13 cellular contexts compared by ENCODE assay signal in the genomic region with DNA sequence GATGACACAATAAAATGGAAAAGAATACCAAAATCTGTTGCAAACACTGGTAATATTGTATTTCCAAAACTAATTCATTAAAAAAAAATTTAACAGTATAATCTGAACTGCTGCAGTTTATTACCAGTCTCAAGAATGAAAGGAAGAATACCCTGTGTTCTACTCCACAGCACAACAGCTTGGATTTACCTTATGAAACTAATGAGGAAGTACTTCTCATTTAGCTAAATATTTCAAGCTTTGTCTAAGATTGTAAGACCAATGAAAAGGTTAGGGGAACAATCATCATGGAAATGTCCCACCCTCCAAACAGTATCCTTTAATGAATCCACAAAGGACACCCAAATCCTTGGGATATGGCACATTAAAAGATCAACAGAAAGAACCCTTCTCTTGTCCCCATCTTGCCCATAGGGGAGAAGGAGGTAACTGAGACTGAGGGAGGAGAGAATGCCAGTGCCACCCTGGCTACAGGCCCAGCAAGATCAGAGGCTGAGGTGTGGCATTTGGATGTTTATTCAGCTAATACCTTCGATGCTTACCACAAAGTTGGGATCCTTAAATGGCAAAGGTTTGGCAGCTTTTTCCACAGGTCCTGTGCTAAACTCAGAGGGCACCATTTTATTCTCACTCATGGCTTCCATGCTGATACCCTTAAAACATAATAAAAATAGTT. TPM values are rescaled to one million over a fixed set of nuclear protein-coding genes. Genes with fewer than 3 reads are reported as not detected.
DNase-seq lines count a peak whose midpoint lies in the region; ATAC-seq and TF ChIP-seq lines count a peak whose summit lies in the region.
"Had no signal": no experiment of that assay in that cellular context is flagged by ENCODE, and none has a peak within 500 bp of the region (broad histone marks: within the 10 kb centered on the region; RNA-seq: fewer than 3 reads in every experiment).

No MANE protein-coding gene starts in this region.

- H4K20me1 ChIP-seq in Karpas-422 (ENCODE audit: insufficient read depth, low read depth, low read length): no peaks in the 10 kb centered on the region

- H3K36me3 ChIP-seq in Karpas-422 (ENCODE audit: insufficient read depth, low read length) (peaks cover 66% of the 10 kb centered on the region), esophagus (ENCODE audit: control insufficient read depth in 2 of 2, insufficient read depth in 2 of 2, low read length in 1 of 2) (no peaks in the 10 kb centered on the region), muscle layer of colon (ENCODE audit: insufficient read depth, low read length) (no peaks in the 10 kb centered on the region)

- H3K9me2 ChIP-seq in Karpas-422 (replicated peaks; ENCODE audit: insufficient read depth, low read length): no peaks in the 10 kb centered on the region

- H3K9ac ChIP-seq in Karpas-422 (ENCODE audit: low read length) (peak overlapping the region; percentile 43), muscle layer of colon (ENCODE audit: low read length) (no peak overlapping the region)

- ATAC-seq in stimulated activated naive CD8-positive, alpha-beta T cell treated with anti-CD3 and anti-CD28 coated beads, Interleukin-15, Interleukin-2, amounts not matched to agents 100 U/mL and 50 U/mL, for 24 hours: no peak
- no peak for ATAC-seq in HG03108 (IDR thresholded peaks at IDR 0.05; ENCODE audit: unreplicated experiment)
- ATAC-seq: activated naive CD4-positive, alpha-beta T cell treated with anti-CD3 and anti-CD28 coated beads, Interleukin-2, amount 50 U/mL, for 72 hours; naive thymus-derived CD4-positive, alpha-beta T cell had no signal

- H3K27me3 ChIP-seq in Karpas-422 (ENCODE audit: low read length) (no peaks in the 10 kb centered on the region), esophagus (ENCODE audit: control insufficient read depth in 1 of 2, insufficient read depth in 2 of 2, low read length in 2 of 2) (no peaks in the 10 kb centered on the region), muscle layer of colon (ENCODE audit: control insufficient read depth in 1 of 2, insufficient read depth in 2 of 2, low read length in 2 of 2) (no peaks in the 10 kb centered on the region)

- no peak overlapping the region for H2AFZ ChIP-seq in Karpas-422 (ENCODE audit: low read length)

- H3K4me3 ChIP-seq in Karpas-422 (ENCODE audit: low read length) (no peak overlapping the region), esophagus (ENCODE audit: low read depth in 1 of 2, low read length in 2 of 2) (no peak overlapping the region), muscle layer of colon (ENCODE audit: low read depth in 1 of 2, low read length in 2 of 2) (no peak overlapping the region)

- H3K9me3 ChIP-seq in Karpas-422 (ENCODE audit: low read length): no peaks in the 10 kb centered on the region
- no peaks in the 10 kb centered on the region for H3K9me3 ChIP-seq in esophagus (ENCODE audit: control insufficient read depth in 2 of 2, insufficient read depth in 1 of 2, low read depth in 1 of 2, low read length in 1 of 2)
- H3K9me3 ChIP-seq in muscle layer of colon (ENCODE audit: low read length): no peaks in the 10 kb centered on the region

- H3K4me2 ChIP-seq in Karpas-422 (ENCODE audit: low read depth, low read length, poor library complexity, severe bottlenecking): peak overlapping the region; percentile 48

- peak; percentile 70 for DNase-seq in Karpas-422
- DNase-seq in NCI-H2081 treated with DMSO at 0.1 percent for 48 hours (lab: John Stamatoyannopoulos, UW): no peak
- DNase-seq in stimulated activated naive CD8-positive, alpha-beta T cell treated with anti-CD3 and anti-CD28 coated beads, Interleukin-15, Interleukin-2, amounts not matched to agents 100 U/mL and 50 U/mL, for 24 hours: no peak
- no peak for DNase-seq in superior temporal gyrus (ENCODE audit: extremely low spot score)
- DNase-seq: activated CD4-positive, CD25-positive, alpha-beta regulatory T cell; naive thymus-derived CD4-positive, alpha-beta T cell; stimulated activated CD4-positive, alpha-beta T cell treated with anti-CD3 and anti-CD28 coated beads, Interleukin-4, amount 100 ng/mL, for 24 hours; SW 1271 had no signal

- H3K79me2 ChIP-seq in Karpas-422 (ENCODE audit: low read length): peaks cover 97% of the 10 kb centered on the region

- TF ChIP-seq CTCF in 22Rv1 (IDR thresholded peaks at IDR 0.05): no peak

- 44 to 50% methylated on average over 1 of the region's 1 CpG for WGBS in esophagus, 2 donors

- peaks cover 71% of the 10 kb centered on the region for H3K4me1 ChIP-seq in Karpas-422 (ENCODE audit: low read length)
- peaks cover 0 to 5% of the 10 kb centered on the region in 2 donors for H3K4me1 ChIP-seq in esophagus (ENCODE audit: control insufficient read depth in 2 of 2, insufficient read depth in 2 of 2, low read length in 1 of 2)
- peaks cover 28% of the 10 kb centered on the region for H3K4me1 ChIP-seq in muscle layer of colon (ENCODE audit: insufficient read depth, low read length)

- H3K27ac ChIP-seq in 22Rv1 (peak overlapping the region; percentile 57), Karpas-422 (ENCODE audit: low read length) (peak overlapping the region; percentile 89), esophagus (ENCODE audit: low read depth in 2 of 2, low read length in 1 of 2) (peak overlapping the region; percentile 87 to 98), muscle layer of colon (ENCODE audit: low read depth, low read length) (peak overlapping the region; percentile 48)

RNA-seq across cellular contexts. Expression of a gene that starts 17.7 kb away (rescaled TPM):
- 83.4 and 108 TPM in 2 replicates for total RNA-seq in Karpas-422 (2014; rRNA removed; shearing (Covaris generic); ENCODE audit: low replicate concordance)
- polyA plus RNA-seq in esophagus: 10 to 100 TPM; 58.3 to 70.6 TPM
